Comparison of ENCODE assay signal across 32 cellular contexts in genomic region chr13:97272526-97272925, GRCh38. TPM values are rescaled to one million over a fixed set of nuclear protein-coding genes. Genes with fewer than 3 reads are reported as not detected.
A peak's percentile ranks its signal among the peaks of the same experiment; 100 is the strongest.
DNase-seq lines count a peak whose midpoint lies in the region; ATAC-seq, FAIRE-seq and TF ChIP-seq lines count a peak whose summit lies in the region.
"Had no signal": no experiment of that assay in that cellular context is flagged by ENCODE, and none has a peak within 500 bp of the region (broad histone marks: within the 10 kb centered on the region; RNA-seq: fewer than 3 reads in every experiment).

No MANE protein-coding gene starts in this region.

- H3K27ac Mint-ChIP-seq in astrocyte (ENCODE audit: unreplicated experiment) = no peak overlapping the region
- no peak overlapping the region for H3K27ac Mint-ChIP-seq in activated CD4-positive, alpha-beta memory T cell treated with anti-CD3 and anti-CD28 coated beads, Interleukin-2, amount 10 ng/mL, durations not matched to agents 7 days and 5 days
- H3K27ac Mint-ChIP-seq: activated CD4-positive, alpha-beta T cell treated with anti-CD3 and anti-CD28 coated beads for 36 hours; activated CD8-positive, alpha-beta T cell treated with anti-CD3 and anti-CD28 coated beads, Interleukin-2, amount 10 ng/mL, durations not matched to agents 7 days and 5 days; activated naive CD4-positive, alpha-beta T cell treated with anti-CD3 and anti-CD28 coated beads, Interleukin-2, amount 50 U/mL, for 72 hours; activated T-helper 2 cell treated with anti-CD3 and anti-CD28 coated beads, Interferon-gamma antibody, Interleukin-2, Interleukin-4, amounts not matched to agents 10 μg/mL and 5 μg/mL and 100 μg/mL, durations not matched to agents 14 hours and 24 hours and 36 hours; CD8-positive, alpha-beta T cell; stimulated activated naive B cell treated with anti-CD40 and anti-IgM and Interleukin-4, amounts not matched to agents 10 μg/mL and 1 μg/mL and 100 μg/mL, for 72 hours had no signal

- intact Hi-C loops in HCT116 (cut with micrococcal nuclease) = no loop called here

- CTCF ChIA-PET in HCT116 (lab: Charles Lee) = no interaction called here
- CTCF ChIA-PET in activated CD4-positive, alpha-beta memory T cell treated with anti-CD3 and anti-CD28 coated beads, Interleukin-2, amount 10 ng/mL, durations not matched to agents 7 days and 5 days (lab: Charles Lee) = interaction anchor here (0.6 kb wide), 1 partner anchor 1035 kb away, joined by 5 read pairs; no protein-coding TSS in a partner anchor

- H3K9me2 ChIP-seq in HCT116 (ENCODE audit: insufficient read depth) = no peaks in the 10 kb centered on the region

- H3K4me3 Mint-ChIP-seq in astrocyte (ENCODE audit: unreplicated experiment) = peak overlapping the region; percentile 27
- H3K4me3 Mint-ChIP-seq in activated CD4-positive, alpha-beta memory T cell treated with anti-CD3 and anti-CD28 coated beads, Interleukin-2, amount 10 ng/mL, durations not matched to agents 7 days and 5 days = no peak overlapping the region
- H3K4me3 Mint-ChIP-seq: activated CD4-positive, alpha-beta T cell treated with anti-CD3 and anti-CD28 coated beads for 36 hours; activated CD8-positive, alpha-beta T cell treated with anti-CD3 and anti-CD28 coated beads, Interleukin-2, amount 10 ng/mL, durations not matched to agents 7 days and 5 days; CD8-positive, alpha-beta T cell; naive B cell; stimulated activated naive B cell treated with anti-CD40 and anti-IgM and Interleukin-4, amounts not matched to agents 10 μg/mL and 1 μg/mL and 100 μg/mL, for 72 hours had no signal

- H3K4me3 ChIP-seq in HCT116 (replicated peaks in 1 of 2; ENCODE audit: low read depth in 1 of 2, low read length in 2 of 2) = no peak overlapping the region
- no peak overlapping the region for H3K4me3 ChIP-seq in astrocyte (ENCODE audit: insufficient read depth, low read depth, low read length)
- H3K4me3 ChIP-seq in keratinocyte (ENCODE audit: control insufficient read depth in 2 of 3, extremely low read depth in 1 of 3, insufficient read depth in 2 of 3, low read depth in 1 of 3, low read length in 3 of 3) = no peak overlapping the region
- no peak overlapping the region for H3K4me3 ChIP-seq in suprapubic skin
- H3K4me3 ChIP-seq: cardiac muscle cell, left ventricle myocardium inferior, Peyer's patch had no signal

- H3K9ac ChIP-seq in HCT116 (ENCODE audit: low read length) (no peak overlapping the region), astrocyte (ENCODE audit: low read length) (no peak overlapping the region), keratinocyte (ENCODE audit: control insufficient read depth, extremely low read depth, insufficient read depth, low read length) (no peak overlapping the region)

- dilution Hi-C loops in keratinocyte (cut with MboI; ENCODE audit: extremely low pct_ligation_motif_present, low sequenced_read_pairs) = no loop called here

- H3K4me2 ChIP-seq in HCT116 (ENCODE audit: low read length) = peak overlapping the region; percentile 51
- no peak overlapping the region for H3K4me2 ChIP-seq in astrocyte (ENCODE audit: low read length)
- H3K4me2 ChIP-seq in keratinocyte (ENCODE audit: control insufficient read depth, extremely low read depth, insufficient read depth, low read depth, low read length) = peak overlapping the region; percentile 67

- no peak for ATAC-seq in HCT116
- ATAC-seq: activated CD4-positive, alpha-beta T cell treated with anti-CD3 and anti-CD28 coated beads for 36 hours; activated CD8-positive, alpha-beta T cell treated with anti-CD3 and anti-CD28 coated beads, Interleukin-2, amount 10 ng/mL, durations not matched to agents 7 days and 5 days; activated naive CD4-positive, alpha-beta T cell treated with anti-CD3 and anti-CD28 coated beads, Interleukin-2, amount 50 U/mL, for 72 hours; CD8-positive, alpha-beta T cell; stimulated activated naive B cell treated with anti-CD40 and anti-IgM and Interleukin-4, amounts not matched to agents 10 μg/mL and 1 μg/mL and 100 μg/mL, for 72 hours had no signal

- no peak for TF ChIP-seq POLR2A in HCT116 (IDR thresholded peaks at IDR 0.05; ENCODE audit: borderline replicate concordance, extremely low read depth, insufficient read depth, insufficient read length)
- no peak for TF ChIP-seq POLR2A in suprapubic skin (IDR thresholded peaks at IDR 0.05)

- H3K27me3 Mint-ChIP-seq in astrocyte (ENCODE audit: low read depth, unreplicated experiment) = no peaks in the 10 kb centered on the region
- no peaks in the 10 kb centered on the region for H3K27me3 Mint-ChIP-seq in activated CD4-positive, alpha-beta memory T cell treated with anti-CD3 and anti-CD28 coated beads, Interleukin-2, amount 10 ng/mL, durations not matched to agents 7 days and 5 days
- H3K27me3 Mint-ChIP-seq: activated CD4-positive, alpha-beta T cell treated with anti-CD3 and anti-CD28 coated beads for 36 hours; naive B cell; stimulated activated naive B cell treated with anti-CD40 and anti-IgM and Interleukin-4, amounts not matched to agents 10 μg/mL and 1 μg/mL and 100 μg/mL, for 72 hours had no signal

- peaks cover 6% of the 10 kb centered on the region for H3K36me3 Mint-ChIP-seq in astrocyte (ENCODE audit: low read depth, unreplicated experiment)
- H3K36me3 Mint-ChIP-seq in activated CD4-positive, alpha-beta memory T cell treated with anti-CD3 and anti-CD28 coated beads, Interleukin-2, amount 10 ng/mL, durations not matched to agents 7 days and 5 days (ENCODE audit: low read depth) = peaks cover 21% of the 10 kb centered on the region

- H3K9me3 ChIP-seq in HCT116 (ENCODE audit: control insufficient read depth in 1 of 2, insufficient read depth in 1 of 2, low read depth in 1 of 2, low read length in 2 of 2) (no peaks in the 10 kb centered on the region), astrocyte (ENCODE audit: insufficient read depth, low read depth, low read length) (no peaks in the 10 kb centered on the region), keratinocyte (ENCODE audit: control insufficient read depth, low read depth, low read length) (no peaks in the 10 kb centered on the region), suprapubic skin (no peaks in the 10 kb centered on the region)
- H3K9me3 ChIP-seq: BE2C, left ventricle myocardium inferior, neutrophil, Peyer's patch had no signal

- no peaks in the 10 kb centered on the region for H3K27me3 ChIP-seq in HCT116 (ENCODE audit: insufficient read depth, low read length)
- no peaks in the 10 kb centered on the region for H3K27me3 ChIP-seq in astrocyte (ENCODE audit: insufficient read depth, low read length)
- H3K27me3 ChIP-seq in keratinocyte (ENCODE audit: control insufficient read depth, extremely low read depth, insufficient read depth, low read length) = no peaks in the 10 kb centered on the region
- no peaks in the 10 kb centered on the region for H3K27me3 ChIP-seq in suprapubic skin
- H3K27me3 ChIP-seq: BE2C, cardiac muscle cell, neutrophil, Peyer's patch had no signal

- TF ChIP-seq RAD21 in HCT116 (IDR thresholded peaks at IDR 0.05; ENCODE audit: low read depth) = no peak

- H3K4me1 ChIP-seq in HCT116 (ENCODE audit: control insufficient read depth in 1 of 2, insufficient read depth in 2 of 2, low read length in 2 of 2) (peaks cover 89 to 90% of the 10 kb centered on the region in 2 experiments), astrocyte (ENCODE audit: insufficient read depth, low read length) (peaks cover 68% of the 10 kb centered on the region), keratinocyte (ENCODE audit: control insufficient read depth, extremely low read depth, insufficient read depth, low read length) (peaks cover 69% of the 10 kb centered on the region), suprapubic skin (peaks cover 72% of the 10 kb centered on the region)

- no peak overlapping the region for H2AFZ ChIP-seq in HCT116 (ENCODE audit: low read depth, low read length, poor library complexity, severe bottlenecking)
- no peak overlapping the region for H2AFZ ChIP-seq in astrocyte (ENCODE audit: low read depth, low read length)
- H2AFZ ChIP-seq in keratinocyte (ENCODE audit: control insufficient read depth, low read length) = no peak overlapping the region

- DNase-seq in HCT116 (ENCODE audit: low read depth, low spot score) (no peak), astrocyte (ENCODE audit: low read depth) (no peak), keratinocyte (ENCODE audit: low read depth, low spot score) (no peak), suprapubic skin (ENCODE audit: low spot score in 2 of 2) (no peak), SIG-M5 treated with dmso at 0.1 percent for 504 hours (lab: John Stamatoyannopoulos, UW; ENCODE audit: unreplicated experiment) (no peak), NCI-H1048 (lab: John Stamatoyannopoulos, UW) (no peak), NCI-H128 (lab: John Stamatoyannopoulos, UW; ENCODE audit: unreplicated experiment) (no peak)
- DNase-seq in activated CD4-positive, alpha-beta memory T cell treated with anti-CD3 and anti-CD28 coated beads, Interleukin-2, amount 10 ng/mL, durations not matched to agents 7 days and 5 days = no peak
- DNase-seq: activated CD4-positive, alpha-beta T cell treated with anti-CD3 and anti-CD28 coated beads for 36 hours; activated CD8-positive, alpha-beta T cell treated with anti-CD3 and anti-CD28 coated beads, Interleukin-2, amount 10 ng/mL, durations not matched to agents 7 days and 5 days; BE2C; CD8-positive, alpha-beta T cell; glutamatergic neuron; GOT3; islet precursor cell; left ventricle myocardium inferior; naive B cell; NCI-H1417 treated with DMSO at 0.1 percent for 48 hours; NCI-H345; NCI-H69; Peyer's patch; SIG-M5; stimulated activated naive B cell treated with anti-CD40 and anti-IgM and Interleukin-4, amounts not matched to agents 10 μg/mL and 1 μg/mL and 100 μg/mL, for 72 hours; T1000 had no signal

- RAD21 ChIA-PET in HCT116 (lab: Charles Lee; ENCODE audit: low non-redundant PET in 1 of 2, low total read pairs in 2 of 2, uncharacterized antibody in 2 of 2, unreplicated experiment in 2 of 2) = no interaction called here

- H3K36me3 ChIP-seq in HCT116 (ENCODE audit: control insufficient read depth in 1 of 2, insufficient read depth in 2 of 2, low read length in 2 of 2) (peaks cover 0 to 8% of the 10 kb centered on the region in 2 experiments; a peak in 2 of 4 replicates), astrocyte (ENCODE audit: insufficient read depth, low read length) (peaks cover 9% of the 10 kb centered on the region), keratinocyte (ENCODE audit: control insufficient read depth in 2 of 2, extremely low read depth in 1 of 2, insufficient read depth in 2 of 2, low read length in 2 of 2) (peaks cover 3 to 4% of the 10 kb centered on the region in 2 experiments), suprapubic skin (no peaks in the 10 kb centered on the region)
- H3K36me3 ChIP-seq: neutrophil had no signal

- POLR2A ChIA-PET in HCT116 (lab: Charles Lee) = interaction anchor here (1.1 to 2.3 kb wide), 2 partner anchors 15 to 50 kb away, joined by 3 to 8 read pairs; partner anchors contain the start of gene MBNL2
- POLR2A ChIA-PET in activated CD4-positive, alpha-beta memory T cell treated with anti-CD3 and anti-CD28 coated beads, Interleukin-2, amount 10 ng/mL, durations not matched to agents 7 days and 5 days (lab: Charles Lee) = no interaction called here

- TF ChIP-seq EP300 in suprapubic skin (IDR thresholded peaks at IDR 0.05) = no peak

- H3K27ac ChIP-seq in HCT116 (ENCODE audit: low read depth, low read length) = peak overlapping the region; percentile 100; the same call in 1 of the 2 replicates
- peak overlapping the region; percentile 22 for H3K27ac ChIP-seq in astrocyte (ENCODE audit: low read depth, low read length)
- peak overlapping the region; percentile 90 for H3K27ac ChIP-seq in keratinocyte (ENCODE audit: control insufficient read depth, insufficient read depth, low read length)
- peak overlapping the region; percentile 62 for H3K27ac ChIP-seq in suprapubic skin
- H3K27ac ChIP-seq: cardiac muscle cell, HL-60, neutrophil, VCaP had no signal

- 58% methylated on average over 1 of the region's 1 CpG for WGBS in suprapubic skin

- BruUV-seq in HCT116 (replicated peaks; lab: Mats Ljungman, UMichigan) = no TSS peak

- H3K9me1 ChIP-seq in keratinocyte (ENCODE audit: control insufficient read depth, extremely low read depth, insufficient read depth, low read length) = no peaks in the 10 kb centered on the region

- H3K79me2 ChIP-seq in HCT116 (ENCODE audit: insufficient read depth, low read length) (peaks cover 39% of the 10 kb centered on the region), astrocyte (ENCODE audit: insufficient read depth, low read length) (peaks cover 79% of the 10 kb centered on the region), keratinocyte (ENCODE audit: control insufficient read depth, insufficient read depth, low read length) (peaks cover 22% of the 10 kb centered on the region)

- H4K20me1 ChIP-seq in HCT116 (ENCODE audit: insufficient read depth) (no peaks in the 10 kb centered on the region), astrocyte (ENCODE audit: insufficient read depth, low read length) (peaks cover 16% of the 10 kb centered on the region), keratinocyte (ENCODE audit: control insufficient read depth, extremely low read depth, insufficient read depth, low read length) (no peaks in the 10 kb centered on the region)

- no peak for TF ChIP-seq CTCF in HCT116 (IDR thresholded peaks at IDR 0.05 in 2 of 3, conservative IDR thresholded peaks at IDR 0.05 in 1 of 3; ENCODE audit: borderline replicate concordance in 1 of 3, insufficient read depth in 1 of 3, low read depth in 2 of 3, low read length in 2 of 3)
- no peak for TF ChIP-seq CTCF in astrocyte (IDR thresholded peaks at IDR 0.05; ENCODE audit: insufficient read depth, low read depth, low read length)
- TF ChIP-seq CTCF in keratinocyte (optimal IDR thresholded peaks at IDR 0.05 in 1 of 3, IDR thresholded peaks at IDR 0.05 in 1 of 3, conservative IDR thresholded peaks at IDR 0.05 in 1 of 3; ENCODE audit: extremely low read depth in 1 of 3, insufficient read depth in 2 of 3, low read length in 3 of 3) = no peak
- no peak for TF ChIP-seq CTCF in suprapubic skin (IDR thresholded peaks at IDR 0.05)

- no peak for FAIRE-seq in astrocyte (lab: Jason Lieb, UNC)
- FAIRE-seq in keratinocyte (lab: Jason Lieb, UNC) = no peak
- FAIRE-seq: colon, urothelium cell line had no signal

- peaks cover 56% of the 10 kb centered on the region for H3K4me1 Mint-ChIP-seq in astrocyte (ENCODE audit: low read depth, unreplicated experiment)
- peaks cover 16% of the 10 kb centered on the region for H3K4me1 Mint-ChIP-seq in activated CD4-positive, alpha-beta memory T cell treated with anti-CD3 and anti-CD28 coated beads, Interleukin-2, amount 10 ng/mL, durations not matched to agents 7 days and 5 days

- no peaks in the 10 kb centered on the region for H3K9me3 Mint-ChIP-seq in astrocyte (ENCODE audit: unreplicated experiment)
- H3K9me3 Mint-ChIP-seq in activated CD4-positive, alpha-beta memory T cell treated with anti-CD3 and anti-CD28 coated beads, Interleukin-2, amount 10 ng/mL, durations not matched to agents 7 days and 5 days = no peaks in the 10 kb centered on the region
- H3K9me3 Mint-ChIP-seq: activated T-helper 2 cell treated with anti-CD3 and anti-CD28 coated beads, Interferon-gamma antibody, Interleukin-2, Interleukin-4, amounts not matched to agents 10 μg/mL and 5 μg/mL and 100 μg/mL, durations not matched to agents 14 hours and 24 hours and 36 hours; CD8-positive, alpha-beta T cell had no signal

RNA-seq across cellular contexts. Expression of gene MBNL2, which starts 50.4 kb away (rescaled TPM):
- total RNA-seq in HCT116 (2021; ENCODE audit: unreplicated experiment) (73.9 TPM), astrocyte (66.5 and 70.2 TPM in 2 replicates), suprapubic skin (10 to 100 TPM; 64.2 to 92.4 (median 73.4) TPM)
- polyA plus RNA-seq in HCT116 (2012) = 40.8 and 43.6 TPM in 2 replicates
- polyA plus RNA-seq in keratinocyte = 19.3 to 28.4 TPM (median 22.2 TPM) in 3 replicates
- polyA plus RNA-seq in keratinocyte (2011; ENCODE audit: low read depth) = 14.7 TPM
- 16.1 and 24.4 TPM in 2 replicates for polyA plus RNA-seq in keratinocyte (2011; cell fraction: cytosol; rRNA removed)
- polyA plus RNA-seq in keratinocyte (2011; cell fraction: nucleus; rRNA removed) = 26.1 and 29.2 TPM in 2 replicates
- 13.4 and 18.6 TPM in 2 replicates for polyA plus RNA-seq in keratinocyte (2012; ENCODE audit: low replicate concordance)
- 20.2 to 86.3 TPM (median 68.7 TPM) in 3 replicates for polyA minus RNA-seq in keratinocyte
- polyA minus RNA-seq in keratinocyte (2011; cell fraction: cytosol; rRNA and poly(A)+ RNA removed) = 22.8 TPM
- polyA minus RNA-seq in keratinocyte (2011; cell fraction: nucleus; rRNA and poly(A)+ RNA removed) = 28.5 and 52.8 TPM in 2 replicates
- total RNA-seq in activated CD4-positive, alpha-beta memory T cell treated with anti-CD3 and anti-CD28 coated beads, Interleukin-2, amount 10 ng/mL, durations not matched to agents 7 days and 5 days = 10 to 100 TPM; 18.0 to 18.8 TPM

Comparison
In these comparisons a context has a peak if more than half of its experiments do, and no peak if none do; other contexts are left out.
1. H3K27ac ChIP-seq: peak in every context shown above with its lines; median percentile 100 in HCT116; 90 in keratinocyte; 62 in suprapubic skin; 22 in astrocyte.